In genomic region chr10:43013065-43013464, GRCh38 we compare ENCODE assay signal across 1 cellular context.
TF ChIP-seq lines count a peak whose summit lies in the region.

No MANE protein-coding gene starts in this region.

TF ChIP-seq in GM23338, 12 proteins besides CTCF, POLR2A, EP300 and RAD21 (continued from another document):
- TF ChIP-seq ZNF462 (CRISPR knock-in tag; IDR thresholded peaks at IDR 0.05): no peak
- no peak for TF ChIP-seq EZH2phosphoT487 (IDR thresholded peaks at IDR 0.05; ENCODE audit: unreplicated experiment)
- TF ChIP-seq CREB1 (CRISPR knock-in tag; IDR thresholded peaks at IDR 0.05; ENCODE audit: low read depth): no peak
- TF ChIP-seq, protein P1, sequence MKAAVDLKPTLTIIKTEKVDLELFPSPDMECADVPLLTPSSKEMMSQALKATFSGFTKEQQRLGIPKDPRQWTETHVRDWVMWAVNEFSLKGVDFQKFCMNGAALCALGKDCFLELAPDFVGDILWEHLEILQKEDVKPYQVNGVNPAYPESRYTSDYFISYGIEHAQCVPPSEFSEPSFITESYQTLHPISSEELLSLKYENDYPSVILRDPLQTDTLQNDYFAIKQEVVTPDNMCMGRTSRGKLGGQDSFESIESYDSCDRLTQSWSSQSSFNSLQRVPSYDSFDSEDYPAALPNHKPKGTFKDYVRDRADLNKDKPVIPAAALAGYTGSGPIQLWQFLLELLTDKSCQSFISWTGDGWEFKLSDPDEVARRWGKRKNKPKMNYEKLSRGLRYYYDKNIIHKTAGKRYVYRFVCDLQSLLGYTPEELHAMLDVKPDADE (IDR thresholded peaks at IDR 0.05): no peak
- TF ChIP-seq, protein P2, sequence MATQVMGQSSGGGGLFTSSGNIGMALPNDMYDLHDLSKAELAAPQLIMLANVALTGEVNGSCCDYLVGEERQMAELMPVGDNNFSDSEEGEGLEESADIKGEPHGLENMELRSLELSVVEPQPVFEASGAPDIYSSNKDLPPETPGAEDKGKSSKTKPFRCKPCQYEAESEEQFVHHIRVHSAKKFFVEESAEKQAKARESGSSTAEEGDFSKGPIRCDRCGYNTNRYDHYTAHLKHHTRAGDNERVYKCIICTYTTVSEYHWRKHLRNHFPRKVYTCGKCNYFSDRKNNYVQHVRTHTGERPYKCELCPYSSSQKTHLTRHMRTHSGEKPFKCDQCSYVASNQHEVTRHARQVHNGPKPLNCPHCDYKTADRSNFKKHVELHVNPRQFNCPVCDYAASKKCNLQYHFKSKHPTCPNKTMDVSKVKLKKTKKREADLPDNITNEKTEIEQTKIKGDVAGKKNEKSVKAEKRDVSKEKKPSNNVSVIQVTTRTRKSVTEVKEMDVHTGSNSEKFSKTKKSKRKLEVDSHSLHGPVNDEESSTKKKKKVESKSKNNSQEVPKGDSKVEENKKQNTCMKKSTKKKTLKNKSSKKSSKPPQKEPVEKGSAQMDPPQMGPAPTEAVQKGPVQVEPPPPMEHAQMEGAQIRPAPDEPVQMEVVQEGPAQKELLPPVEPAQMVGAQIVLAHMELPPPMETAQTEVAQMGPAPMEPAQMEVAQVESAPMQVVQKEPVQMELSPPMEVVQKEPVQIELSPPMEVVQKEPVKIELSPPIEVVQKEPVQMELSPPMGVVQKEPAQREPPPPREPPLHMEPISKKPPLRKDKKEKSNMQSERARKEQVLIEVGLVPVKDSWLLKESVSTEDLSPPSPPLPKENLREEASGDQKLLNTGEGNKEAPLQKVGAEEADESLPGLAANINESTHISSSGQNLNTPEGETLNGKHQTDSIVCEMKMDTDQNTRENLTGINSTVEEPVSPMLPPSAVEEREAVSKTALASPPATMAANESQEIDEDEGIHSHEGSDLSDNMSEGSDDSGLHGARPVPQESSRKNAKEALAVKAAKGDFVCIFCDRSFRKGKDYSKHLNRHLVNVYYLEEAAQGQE (IDR thresholded peaks at IDR 0.05; ENCODE audit: unreplicated experiment): no peak
- no peak for TF ChIP-seq STAT1 (IDR thresholded peaks at IDR 0.05; ENCODE audit: unreplicated experiment)
